Comparison of ENCODE assay signal across 8 cellular contexts in the genomic region with DNA sequence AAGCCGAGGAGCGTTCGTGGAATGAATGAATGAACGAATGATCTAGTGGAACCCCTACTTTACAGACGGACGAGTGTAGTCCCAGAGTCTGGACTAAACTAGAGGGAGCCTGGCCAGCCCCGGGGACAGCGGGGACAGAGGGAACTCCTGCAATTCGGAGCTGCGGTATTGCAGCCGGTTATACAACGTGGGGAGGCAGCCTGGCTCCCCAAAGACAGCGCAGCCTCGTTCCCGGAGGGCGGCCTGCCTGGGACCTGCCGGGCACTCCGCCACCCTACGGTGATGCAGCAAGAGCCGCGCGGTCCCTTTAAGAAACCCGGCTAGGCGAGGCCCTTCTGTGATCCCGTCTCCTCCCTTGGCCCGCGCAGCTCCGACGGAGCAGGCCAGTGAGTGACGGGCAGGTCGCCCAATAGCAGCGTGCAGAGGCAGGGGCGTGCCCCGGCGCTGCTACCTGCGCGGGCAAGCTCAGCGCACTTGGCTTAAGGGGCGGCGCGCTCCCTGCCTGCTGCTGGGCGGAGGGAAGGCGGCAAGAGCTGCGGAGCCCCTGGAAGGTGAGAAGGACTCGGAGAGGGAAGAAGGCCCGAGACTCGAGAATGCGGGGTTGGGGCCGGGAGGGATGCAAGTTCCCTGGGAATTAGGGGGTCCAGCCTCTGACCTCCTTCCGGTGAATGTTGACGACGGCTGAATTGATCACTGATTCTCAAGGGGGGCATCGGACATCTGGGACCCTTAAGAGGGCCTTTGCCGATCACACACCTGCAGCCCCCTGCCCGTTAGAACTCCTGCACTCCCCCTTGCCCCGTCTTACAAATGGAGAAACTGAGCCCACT.
A peak's percentile ranks its signal among the peaks of the same experiment; 100 is the strongest.
DNase-seq lines count a peak whose midpoint lies in the region; ATAC-seq and TF ChIP-seq lines count a peak whose summit lies in the region.

A gene with protein sequence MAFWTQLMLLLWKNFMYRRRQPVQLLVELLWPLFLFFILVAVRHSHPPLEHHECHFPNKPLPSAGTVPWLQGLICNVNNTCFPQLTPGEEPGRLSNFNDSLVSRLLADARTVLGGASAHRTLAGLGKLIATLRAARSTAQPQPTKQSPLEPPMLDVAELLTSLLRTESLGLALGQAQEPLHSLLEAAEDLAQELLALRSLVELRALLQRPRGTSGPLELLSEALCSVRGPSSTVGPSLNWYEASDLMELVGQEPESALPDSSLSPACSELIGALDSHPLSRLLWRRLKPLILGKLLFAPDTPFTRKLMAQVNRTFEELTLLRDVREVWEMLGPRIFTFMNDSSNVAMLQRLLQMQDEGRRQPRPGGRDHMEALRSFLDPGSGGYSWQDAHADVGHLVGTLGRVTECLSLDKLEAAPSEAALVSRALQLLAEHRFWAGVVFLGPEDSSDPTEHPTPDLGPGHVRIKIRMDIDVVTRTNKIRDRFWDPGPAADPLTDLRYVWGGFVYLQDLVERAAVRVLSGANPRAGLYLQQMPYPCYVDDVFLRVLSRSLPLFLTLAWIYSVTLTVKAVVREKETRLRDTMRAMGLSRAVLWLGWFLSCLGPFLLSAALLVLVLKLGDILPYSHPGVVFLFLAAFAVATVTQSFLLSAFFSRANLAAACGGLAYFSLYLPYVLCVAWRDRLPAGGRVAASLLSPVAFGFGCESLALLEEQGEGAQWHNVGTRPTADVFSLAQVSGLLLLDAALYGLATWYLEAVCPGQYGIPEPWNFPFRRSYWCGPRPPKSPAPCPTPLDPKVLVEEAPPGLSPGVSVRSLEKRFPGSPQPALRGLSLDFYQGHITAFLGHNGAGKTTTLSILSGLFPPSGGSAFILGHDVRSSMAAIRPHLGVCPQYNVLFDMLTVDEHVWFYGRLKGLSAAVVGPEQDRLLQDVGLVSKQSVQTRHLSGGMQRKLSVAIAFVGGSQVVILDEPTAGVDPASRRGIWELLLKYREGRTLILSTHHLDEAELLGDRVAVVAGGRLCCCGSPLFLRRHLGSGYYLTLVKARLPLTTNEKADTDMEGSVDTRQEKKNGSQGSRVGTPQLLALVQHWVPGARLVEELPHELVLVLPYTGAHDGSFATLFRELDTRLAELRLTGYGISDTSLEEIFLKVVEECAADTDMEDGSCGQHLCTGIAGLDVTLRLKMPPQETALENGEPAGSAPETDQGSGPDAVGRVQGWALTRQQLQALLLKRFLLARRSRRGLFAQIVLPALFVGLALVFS (N-terminal part only) (plus strand): TSS at position 462 of the 830 bp plus-strand sequence. CDS start 1,255 bp downstream, outside the sequence.

- no peak for TF ChIP-seq CTCF in AG09309 (IDR thresholded peaks at IDR 0.05; ENCODE audit: control insufficient read depth, insufficient read depth, low read depth, low read length, missing control alignments)

- DNase-seq in AG09309 (ENCODE audit: low read depth), result peak; percentile 91
- peak; percentile 89 to 99 for DNase-seq in NCI-H446 (lab: John Stamatoyannopoulos, UW)
- DNase-seq in activated CD4-positive, CD25-positive, alpha-beta regulatory T cell (lab: John Stamatoyannopoulos, UW), result peak; percentile 95 to 99 (median 97)
- peak; percentile 98 for DNase-seq in central memory CD4-positive, alpha-beta T cell
- DNase-seq in iris pigment epithelial cell (ENCODE audit: low read depth), result peak; percentile 97
- peak; percentile 98 to 100 for DNase-seq in stimulated activated CD4-positive, alpha-beta T cell treated with anti-CD3 and anti-CD28 coated beads, Interleukin-12 subunit alpha, Interleukin-12 subunit beta, amount 100 ng/mL, for 24 hours (ENCODE audit: low read depth in 2 of 2)

- ATAC-seq in GM19035 (IDR thresholded peaks at IDR 0.05; ENCODE audit: unreplicated experiment) (peak; percentile 75), HG03342 (IDR thresholded peaks at IDR 0.05; ENCODE audit: unreplicated experiment) (peak; percentile 78)

- H3K4me3 ChIP-seq in AG09309 (ENCODE audit: control insufficient read depth, low read depth, low read length), result peak within 1 kb of the TSS; percentile 54

Comparison
In these comparisons a context has a peak if more than half of its experiments do, and no peak if none do; other contexts are left out.
1. Peak in every context shown above with its lines: DNase-seq, ATAC-seq and H3K4me3 ChIP-seq.